8 cellular contexts compared by ENCODE assay signal in the genomic region with DNA sequence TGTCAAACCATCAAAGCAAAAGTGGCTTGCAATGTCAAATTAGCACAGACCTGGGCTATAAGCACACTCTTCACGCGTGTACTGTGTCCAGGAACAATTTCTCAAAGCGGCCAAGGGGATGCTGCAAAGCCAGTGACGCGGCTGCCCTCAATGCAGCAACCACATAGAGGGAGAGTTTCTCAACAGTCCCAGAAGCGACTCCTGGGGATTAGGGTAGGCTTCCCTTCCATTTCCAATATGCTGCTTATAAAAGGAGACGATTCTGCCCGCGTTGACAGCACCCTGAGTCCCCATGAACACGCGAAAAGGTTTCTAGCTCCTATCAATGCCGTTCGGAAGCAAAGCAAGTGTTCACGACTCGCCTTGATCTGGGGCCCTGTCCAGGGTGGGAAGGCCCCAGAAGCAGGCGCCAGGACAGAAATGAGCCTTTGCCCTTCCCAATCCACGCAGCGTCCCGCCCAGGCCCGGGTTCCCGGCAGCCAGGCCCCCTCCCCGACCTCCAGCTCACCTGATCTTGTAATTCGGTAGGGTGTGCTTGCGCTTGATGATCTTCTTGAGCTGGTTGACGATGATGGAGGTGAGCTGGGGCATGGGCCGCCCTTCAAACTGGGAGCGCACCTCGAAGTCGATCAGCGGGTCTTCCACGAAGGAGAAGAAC. TPM values are rescaled to one million over a fixed set of nuclear protein-coding genes. Genes with fewer than 3 reads are reported as not detected.
DNase-seq lines count a peak whose midpoint lies in the region; ATAC-seq and TF ChIP-seq lines count a peak whose summit lies in the region.

No MANE protein-coding gene starts in this region.

- H3K27me3 ChIP-seq in Peyer's patch (no peaks in the 10 kb centered on the region), heart right ventricle (peaks cover 0 to 7% (median 3%) of the 10 kb centered on the region in 7 donors)

- intact Hi-C loops in heart right ventricle (cut with DNase I) (loop anchor here in 1 of 10 donors (2.0 kb wide), 1 partner anchor 69 kb away; no protein-coding TSS in a partner anchor), posterior vena cava (cut with DNase I) (no loop called here)

- DNase-seq in Daoy (ENCODE audit: low read depth) (peak; percentile 33), HCEC 1CT (peak; percentile 65), Peyer's patch (peak; percentile 43 to 79 (median 73)), heart right ventricle (peak in 1 of 2 donors; percentile 26), posterior vena cava (ENCODE audit: low spot score) (peak; percentile 87), NCI-H187 (lab: John Stamatoyannopoulos, UW) (no peak), iPS-NIHi11 (ENCODE audit: low spot score) (no peak)
- DNase-seq in activated naive CD8-positive, alpha-beta T cell treated with anti-CD3 and anti-CD28 coated beads, Interleukin-2, amount 10 ng/mL, durations not matched to agents 7 days and 5 days = peak; percentile 51

- no peaks in the 10 kb centered on the region for H3K9me3 Mint-ChIP-seq in activated naive CD8-positive, alpha-beta T cell treated with anti-CD3 and anti-CD28 coated beads, Interleukin-2, amount 10 ng/mL, durations not matched to agents 7 days and 5 days

- H3K36me3 ChIP-seq in Peyer's patch (no peaks in the 10 kb centered on the region), heart right ventricle (no peaks in the 10 kb centered on the region)

- peaks cover 25% of the 10 kb centered on the region for H3K27me3 Mint-ChIP-seq in activated naive CD8-positive, alpha-beta T cell treated with anti-CD3 and anti-CD28 coated beads, Interleukin-2, amount 10 ng/mL, durations not matched to agents 7 days and 5 days

- TF ChIP-seq POLR2A in Peyer's patch (IDR thresholded peaks at IDR 0.05) = peak in 1 of 2 donors; percentile 30

- 0 to 1% methylated on average over 31 of the region's 31 CpGs for WGBS in heart right ventricle, 2 donors

- H3K36me3 Mint-ChIP-seq in activated naive CD8-positive, alpha-beta T cell treated with anti-CD3 and anti-CD28 coated beads, Interleukin-2, amount 10 ng/mL, durations not matched to agents 7 days and 5 days = peaks cover 11% of the 10 kb centered on the region

- no peaks in the 10 kb centered on the region for H3K9me3 ChIP-seq in Peyer's patch
- no peaks in the 10 kb centered on the region for H3K9me3 ChIP-seq in heart right ventricle

- TF ChIP-seq CTCF in Peyer's patch (IDR thresholded peaks at IDR 0.05) = no peak
- no peak for TF ChIP-seq CTCF in heart right ventricle (IDR thresholded peaks at IDR 0.05)

- peaks cover 0 to 38% (median 9%) of the 10 kb centered on the region in 4 donors for H3K4me1 ChIP-seq in Peyer's patch
- H3K4me1 ChIP-seq in heart right ventricle = peaks cover 6 to 56% (median 44%) of the 10 kb centered on the region in 9 donors

- peak overlapping the region; percentile 80 for H3K27ac Mint-ChIP-seq in activated naive CD8-positive, alpha-beta T cell treated with anti-CD3 and anti-CD28 coated beads, Interleukin-2, amount 10 ng/mL, durations not matched to agents 7 days and 5 days

- H3K4me1 Mint-ChIP-seq in activated naive CD8-positive, alpha-beta T cell treated with anti-CD3 and anti-CD28 coated beads, Interleukin-2, amount 10 ng/mL, durations not matched to agents 7 days and 5 days = peaks cover 24% of the 10 kb centered on the region

- H3K4me3 ChIP-seq in Peyer's patch (peak overlapping the region; percentile 80 to 99 (median 90)), heart right ventricle (peak overlapping the region; percentile 75 to 99 (median 92))

- H3K4me3 Mint-ChIP-seq in activated naive CD8-positive, alpha-beta T cell treated with anti-CD3 and anti-CD28 coated beads, Interleukin-2, amount 10 ng/mL, durations not matched to agents 7 days and 5 days = peak overlapping the region; percentile 93

- POLR2A ChIA-PET in activated naive CD8-positive, alpha-beta T cell treated with anti-CD3 and anti-CD28 coated beads, Interleukin-2, amount 10 ng/mL, durations not matched to agents 7 days and 5 days (lab: Charles Lee) = interaction anchor here (0.6 to 1.3 kb wide), 3 partner anchors 11 to 1858 kb away, joined by 3 to 5 read pairs (median 4); no protein-coding TSS in a partner anchor

- ATAC-seq in activated naive CD8-positive, alpha-beta T cell treated with anti-CD3 and anti-CD28 coated beads, Interleukin-2, amount 10 ng/mL, durations not matched to agents 7 days and 5 days (ENCODE audit: low read depth) = peak; percentile 31
- peak in 3 of 8 donors; percentile 31 to 39 (median 35) for ATAC-seq in heart right ventricle

- peak overlapping the region; percentile 88 to 99 (median 91) for H3K27ac ChIP-seq in Peyer's patch
- peak overlapping the region in 8 of 10 donors; percentile 90 to 97 (median 95) for H3K27ac ChIP-seq in heart right ventricle

RNA-seq across cellular contexts. Expression of gene PDZD8, which starts 1.3 kb away (rescaled TPM):
- total RNA-seq in Daoy (2014; rRNA removed; shearing (Covaris generic)) = 12.6 and 13.2 TPM in 2 replicates
- total RNA-seq in Peyer's patch = 10 to 100 TPM; 50.3 to 91.4 (median 72.0) TPM
- total RNA-seq in activated naive CD8-positive, alpha-beta T cell treated with anti-CD3 and anti-CD28 coated beads, Interleukin-2, amount 10 ng/mL, durations not matched to agents 7 days and 5 days = 10 to 100 TPM; 16.0 to 18.8 TPM
- total RNA-seq in heart right ventricle = 10 to 100 TPM; 16.8 to 31.3 (median 23.1) TPM
- 1 to 10 TPM; 2.0 to 4.1 TPM for polyA plus RNA-seq in heart right ventricle
- total RNA-seq in posterior vena cava = 10 to 100 TPM; 29.2 to 35.7 TPM

Comparison
In these comparisons a context has a peak if more than half of its experiments do, and no peak if none do; other contexts are left out.
1. DNase-seq: peak in Daoy (single experiment), HCEC 1CT (single experiment), Peyer's patch (3 of 3), activated naive CD8-positive, alpha-beta T cell treated with anti-CD3 and anti-CD28 coated beads, Interleukin-2, amount 10 ng/mL, durations not matched to agents 7 days and 5 days (single experiment) and posterior vena cava (single experiment); none in NCI-H187 (0 of 2) and iPS-NIHi11 (single experiment).